ENCODE assay signal across 8 cellular contexts in the genomic region with DNA sequence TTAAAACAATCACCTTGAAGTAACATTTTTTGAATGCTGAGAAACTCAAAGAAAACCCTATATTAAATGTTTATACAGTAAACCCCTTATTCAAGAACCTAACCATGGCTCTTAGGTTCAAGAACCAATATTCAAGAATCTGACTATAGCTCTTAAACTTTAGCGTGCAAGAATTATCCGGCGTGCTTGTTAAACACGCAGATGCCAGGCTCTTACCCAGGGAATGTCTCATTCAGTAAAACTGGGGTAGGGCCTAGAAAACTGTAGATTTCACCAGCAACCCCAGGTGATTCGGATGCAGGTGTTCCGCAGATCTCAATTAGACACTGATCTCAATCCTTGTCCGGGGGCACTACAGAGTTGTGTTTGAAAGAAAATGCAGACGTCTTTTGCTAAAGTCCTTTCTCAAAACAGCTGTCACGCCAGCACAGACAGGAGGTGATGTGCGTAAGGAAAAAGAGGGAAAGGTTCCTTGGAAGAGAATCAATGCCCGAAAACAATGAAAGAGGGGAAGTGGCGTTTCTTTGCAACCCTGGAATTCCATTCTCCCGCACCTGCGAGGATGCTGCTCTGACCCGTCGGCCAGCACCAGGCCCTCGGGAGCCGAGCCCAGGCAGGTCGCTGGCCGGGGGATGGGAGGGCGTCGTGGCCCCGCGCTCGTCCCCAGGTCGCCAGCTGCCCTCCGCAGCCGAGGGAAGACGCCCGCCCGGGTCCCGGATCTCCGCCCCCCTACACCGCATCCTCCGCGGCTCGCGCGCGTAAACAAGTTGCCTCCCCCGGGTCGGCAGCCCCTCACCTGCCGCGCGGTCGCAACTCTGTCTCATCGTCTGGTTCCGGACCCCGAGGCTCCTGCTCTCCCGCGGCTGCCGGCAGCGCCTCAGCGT. TPM values are rescaled to one million over a fixed set of nuclear protein-coding genes. Genes with fewer than 3 reads are reported as not detected.
DNase-seq lines count a peak whose midpoint lies in the region; ATAC-seq and TF ChIP-seq lines count a peak whose summit lies in the region.

No MANE protein-coding gene starts in this region.

- peaks cover 33% of the 10 kb centered on the region for H3K4me1 ChIP-seq in body of pancreas
- H3K4me1 ChIP-seq in iPS-20b (ENCODE audit: insufficient read depth, low read length), result peaks cover 50% of the 10 kb centered on the region
- peaks cover 27% of the 10 kb centered on the region for H3K4me1 ChIP-seq in smooth muscle cell (ENCODE audit: low read depth)

- H3K27me3 ChIP-seq in body of pancreas, result no peaks in the 10 kb centered on the region
- H3K27me3 ChIP-seq in iPS-20b (ENCODE audit: insufficient read depth, low read length), result no peaks in the 10 kb centered on the region
- H3K27me3 ChIP-seq in smooth muscle cell (ENCODE audit: low read depth), result no peaks in the 10 kb centered on the region

- no peak for TF ChIP-seq CTCF in body of pancreas (IDR thresholded peaks at IDR 0.05)
- TF ChIP-seq CTCF in smooth muscle cell (IDR thresholded peaks at IDR 0.05; ENCODE audit: borderline replicate concordance, insufficient read depth, poor library complexity, severe bottlenecking), result no peak

- peak; percentile 7 for ATAC-seq in GM18511 (IDR thresholded peaks at IDR 0.05; ENCODE audit: unreplicated experiment)
- peak; percentile 1 for ATAC-seq in HG03097 (IDR thresholded peaks at IDR 0.05; ENCODE audit: low FRiP score, unreplicated experiment)
- ATAC-seq in body of pancreas, result no peak

- H3K4me3 ChIP-seq in body of pancreas (peak overlapping the region; percentile 72 to 85), iPS-20b (ENCODE audit: low read length) (peak overlapping the region; percentile 93), smooth muscle cell (peak overlapping the region; percentile 76)

- H3K9ac ChIP-seq in iPS-20b (ENCODE audit: low read depth, low read length) (peak overlapping the region; percentile 84; the same call in 1 of the 2 replicates), smooth muscle cell (ENCODE audit: low read depth) (peak overlapping the region; percentile 93)

- no peak overlapping the region for H2AFZ ChIP-seq in smooth muscle cell (ENCODE audit: low read depth)

- no peaks in the 10 kb centered on the region for H3K36me3 ChIP-seq in body of pancreas (replicated peaks in 1 of 2; ENCODE audit: insufficient read depth in 1 of 2, low read depth in 2 of 2)
- H3K36me3 ChIP-seq in iPS-20b (ENCODE audit: insufficient read depth, low read depth, low read length), result no peaks in the 10 kb centered on the region
- no peaks in the 10 kb centered on the region for H3K36me3 ChIP-seq in smooth muscle cell (ENCODE audit: low read depth)

- H4K20me1 ChIP-seq in smooth muscle cell (ENCODE audit: low read depth), result peaks cover 54% of the 10 kb centered on the region

- H3F3A ChIP-seq in smooth muscle cell (ENCODE audit: low read depth), result peaks cover 9% of the 10 kb centered on the region

- 0 to 2% methylated on average over 22 to 51 of the region's 54 CpGs for WGBS in body of pancreas, 2 donors
- 2% methylated on average over 52 of the region's 54 CpGs for WGBS in smooth muscle cell (ENCODE audit: low lambda C conversion rate)

- no peaks in the 10 kb centered on the region for H3K9me3 ChIP-seq in body of pancreas
- H3K9me3 ChIP-seq in iPS-20b (ENCODE audit: insufficient read depth, low read depth, low read length), result no peaks in the 10 kb centered on the region
- no peaks in the 10 kb centered on the region for H3K9me3 ChIP-seq in smooth muscle cell (replicated peaks; ENCODE audit: low read depth)

- peak in 1 of 3 donors; percentile 23 for TF ChIP-seq POLR2A in body of pancreas (IDR thresholded peaks at IDR 0.05)

- peaks cover 55% of the 10 kb centered on the region for H3K79me2 ChIP-seq in smooth muscle cell (ENCODE audit: low read depth)

- DNase-seq in T-helper 1 cell (peak; percentile 28 to 52 (median 42)), body of pancreas (peak; percentile 33 to 56 (median 50)), smooth muscle cell (lab: John Stamatoyannopoulos, UW; ENCODE audit: unreplicated experiment) (no peak), MV-4-11 (lab: John Stamatoyannopoulos, UW) (no peak), NOMO-1 treated with DMSO at 0.1 percent for 48 hours (lab: John Stamatoyannopoulos, UW; ENCODE audit: unreplicated experiment) (no peak)

- intact Hi-C loops in body of pancreas (cut with DNase I), result no loop called here

- H3K27ac ChIP-seq in body of pancreas, result peak overlapping the region; percentile 97 to 99 (median 98)
- H3K27ac ChIP-seq in iPS-20b (ENCODE audit: low read length), result peak overlapping the region; percentile 13
- H3K27ac ChIP-seq in smooth muscle cell (ENCODE audit: low read depth), result peak overlapping the region; percentile 92

- peak overlapping the region; percentile 99 for H3K4me2 ChIP-seq in smooth muscle cell

RNA-seq across cellular contexts. Expression of gene EIF2AK3, which starts 0.9 kb away (rescaled TPM):
- total RNA-seq in body of pancreas (10 to 100 TPM; 42.5 to 43.6 TPM), smooth muscle cell (53.4 and 61.6 TPM in 2 replicates)
- 16.2 and 18.0 TPM in 2 replicates for polyA plus RNA-seq in smooth muscle cell

Comparison
In these comparisons a context has a peak if more than half of its experiments do, and no peak if none do; other contexts are left out.
1. DNase-seq: peak in T-helper 1 cell (5 of 5) and body of pancreas (4 of 4); none in smooth muscle cell (single experiment), MV-4-11 (single experiment) and NOMO-1 treated with DMSO at 0.1 percent for 48 hours (single experiment).
2. H3K27ac ChIP-seq: peak in every context shown above with its lines; median percentile 98 in body of pancreas; 92 in smooth muscle cell; 13 in iPS-20b.
3. Peak in every context shown above with its lines, with median percentiles within 50 percentile points of each other: H3K4me3 ChIP-seq.